Comparison of ENCODE assay signal across 27 cellular contexts in the genomic region with DNA sequence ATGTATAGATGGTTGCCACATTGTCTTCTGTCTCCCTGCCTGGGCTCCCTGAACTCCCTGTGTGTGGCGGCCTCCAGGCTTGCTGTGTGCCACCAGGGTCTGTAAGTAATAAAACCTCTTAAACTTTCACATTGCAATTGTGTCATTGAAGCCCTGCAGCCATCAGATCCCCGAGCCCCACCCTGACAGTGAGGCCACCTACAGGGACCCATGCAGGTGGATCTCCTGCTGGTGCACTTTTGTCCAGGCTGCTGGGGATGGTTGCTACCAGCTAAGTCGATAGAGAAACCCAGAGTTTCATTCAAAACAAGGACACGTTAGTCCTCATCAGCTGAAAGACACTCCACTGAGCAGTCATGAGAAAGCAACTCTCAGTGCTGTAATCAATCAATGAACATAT.
DNase-seq lines count a peak whose midpoint lies in the region; ATAC-seq and TF ChIP-seq lines count a peak whose summit lies in the region.
"Had no signal": no experiment of that assay in that cellular context is flagged by ENCODE, and none has a peak within 500 bp of the region (broad histone marks: within the 10 kb centered on the region; RNA-seq: fewer than 3 reads in every experiment).

No MANE protein-coding gene starts in this region.

- peak overlapping the region in 3 of 5 experiments; percentile 18 to 56 (median 19) for H3K27ac Mint-ChIP-seq in brain
- no peak overlapping the region for H3K27ac Mint-ChIP-seq in CD8-positive, alpha-beta T cell
- H3K27ac Mint-ChIP-seq: IgD-negative memory B cell had no signal

- H2AK5ac ChIP-seq in mesendoderm (ENCODE audit: low read length): no peak overlapping the region

- no peak overlapping the region for H4K5ac ChIP-seq in mesendoderm (ENCODE audit: low read length)

- H2BK5ac ChIP-seq in mesendoderm (ENCODE audit: low read length): no peak overlapping the region

- no peak overlapping the region for H3K27ac ChIP-seq in mesendoderm (ENCODE audit: low read depth, low read length)
- H3K27ac ChIP-seq in CD8-positive, alpha-beta T cell (ENCODE audit: low read depth, low read length): no peak overlapping the region
- H3K27ac ChIP-seq: 22Rv1, HL-60, KMS-11, RWPE1 had no signal

- no peaks in the 10 kb centered on the region for H3K79me2 ChIP-seq in mesendoderm (ENCODE audit: control insufficient read depth, insufficient read depth, low read length)

- peak overlapping the region; percentile 20 for H3K18ac ChIP-seq in mesendoderm (ENCODE audit: low read length)

- H3K4me1 Mint-ChIP-seq in brain: peaks cover 63% of the 10 kb centered on the region
- H3K4me1 Mint-ChIP-seq in CD8-positive, alpha-beta T cell (ENCODE audit: low read depth): peaks cover 12% of the 10 kb centered on the region

- no peak overlapping the region for H3K4me2 ChIP-seq in mesendoderm (ENCODE audit: low read length)
- H3K4me2 ChIP-seq: KMS-11 had no signal

- peaks cover 10% of the 10 kb centered on the region for H3K4me1 ChIP-seq in mesendoderm (ENCODE audit: control insufficient read depth, low read depth, low read length)
- no peaks in the 10 kb centered on the region for H3K4me1 ChIP-seq in CD8-positive, alpha-beta T cell (ENCODE audit: insufficient read depth, low read length)
- H3K4me1 ChIP-seq: BE2C, HAP-1 had no signal

- H3K4me3 Mint-ChIP-seq in brain: no peak overlapping the region
- no peak overlapping the region for H3K4me3 Mint-ChIP-seq in CD8-positive, alpha-beta T cell
- H3K4me3 Mint-ChIP-seq: CD14-positive monocyte, IgD-negative memory B cell had no signal

- no CpG with 5 or more reads among the region's 4 CpGs for WGBS in mesendoderm (ENCODE audit: extremely low coverage, insufficient coverage, low lambda C conversion rate)

- DNase-seq in GM12865 (ENCODE audit: low read depth) (peak; percentile 43), NCI-H345 (lab: John Stamatoyannopoulos, UW) (peak; percentile 46), mesendoderm (no peak), cerebellar nuclear complex (lab: John Stamatoyannopoulos, UW) (no peak), pons (ENCODE audit: low spot score) (no peak)
- DNase-seq in CD8-positive, alpha-beta T cell: no peak
- DNase-seq: BE2C, Calu3, DMS79 treated with DMSO at 0.1 percent for 48 hours, GF-D8, GOT3, NCI-H1048, NCI-H187, NCI-H2081 treated with DMSO at 0.1 percent for 48 hours, NCI-H2171, NCI-H226, NCI-H524 treated with DMSO at 0.1 percent for 48 hours, NCI-H82, SHP77 had no signal

- no peak overlapping the region for H3K4me3 ChIP-seq in GM12865 (ENCODE audit: low read depth, low read length)
- no peak overlapping the region for H3K4me3 ChIP-seq in mesendoderm (ENCODE audit: low read length)
- H3K4me3 ChIP-seq in CD8-positive, alpha-beta T cell (ENCODE audit: low read depth, low read length): no peak overlapping the region
- H3K4me3 ChIP-seq: HAP-1 had no signal

- peak overlapping the region; percentile 22 for H3K56ac ChIP-seq in mesendoderm (ENCODE audit: low read length)

- no peaks in the 10 kb centered on the region for H3K36me3 Mint-ChIP-seq in brain
- H3K36me3 Mint-ChIP-seq in CD8-positive, alpha-beta T cell: no peaks in the 10 kb centered on the region
- H3K36me3 Mint-ChIP-seq: CD14-positive monocyte, IgD-negative memory B cell had no signal

- H3K23ac ChIP-seq in mesendoderm (ENCODE audit: low read length): no peak overlapping the region

- no peaks in the 10 kb centered on the region for H3K27me3 Mint-ChIP-seq in brain
- H3K27me3 Mint-ChIP-seq in CD8-positive, alpha-beta T cell (ENCODE audit: low read depth): no peaks in the 10 kb centered on the region

- no peaks in the 10 kb centered on the region for H3K9me3 ChIP-seq in CD8-positive, alpha-beta T cell (ENCODE audit: low read length)
- H3K9me3 ChIP-seq: BE2C, HAP-1 had no signal

- no peaks in the 10 kb centered on the region for H3K27me3 ChIP-seq in mesendoderm (ENCODE audit: insufficient read depth, low read length, poor library complexity)
- H3K27me3 ChIP-seq in CD8-positive, alpha-beta T cell (ENCODE audit: insufficient read depth, low read length): no peaks in the 10 kb centered on the region
- H3K27me3 ChIP-seq: BE2C had no signal

- peak overlapping the region; percentile 1 for H3K9ac ChIP-seq in mesendoderm (ENCODE audit: low read length)
- H3K9ac ChIP-seq: KMS-11 had no signal

- H4K8ac ChIP-seq in mesendoderm (ENCODE audit: low read depth, low read length): no peak overlapping the region

- POLR2A ChIA-PET in CD8-positive, alpha-beta T cell (lab: Charles Lee): no interaction called here

- H3K9me3 Mint-ChIP-seq in brain: no peaks in the 10 kb centered on the region
- no peaks in the 10 kb centered on the region for H3K9me3 Mint-ChIP-seq in CD8-positive, alpha-beta T cell
- H3K9me3 Mint-ChIP-seq: IgD-negative memory B cell had no signal

- no peak for ATAC-seq in CD8-positive, alpha-beta T cell

- TF ChIP-seq CTCF in GM12865 (IDR thresholded peaks at IDR 0.05; ENCODE audit: insufficient read depth, low read depth, low read length, missing control alignments) (no peak), brain (conservative IDR thresholded peaks at IDR 0.05) (no peak)
- TF ChIP-seq CTCF in CD8-positive, alpha-beta T cell (IDR thresholded peaks at IDR 0.05): no peak

- H3K4ac ChIP-seq in mesendoderm (ENCODE audit: low read depth, low read length): peak overlapping the region; percentile 37

- no peaks in the 10 kb centered on the region for H3K79me1 ChIP-seq in mesendoderm (ENCODE audit: low read length)

- H2BK120ac ChIP-seq in mesendoderm (ENCODE audit: low read depth, low read length): no peak overlapping the region

- H2BK15ac ChIP-seq in mesendoderm (replicated peaks; ENCODE audit: low read depth): no peak overlapping the region

- intact Hi-C loops in CD8-positive, alpha-beta T cell (cut with DNase I, micrococcal nuclease): no loop called here

- H3K36me3 ChIP-seq in mesendoderm (ENCODE audit: control insufficient read depth, insufficient read depth, low read length): no peaks in the 10 kb centered on the region
- H3K36me3 ChIP-seq in CD8-positive, alpha-beta T cell (ENCODE audit: insufficient read depth, low read length): no peaks in the 10 kb centered on the region
- H3K36me3 ChIP-seq: BE2C, HAP-1 had no signal

- CTCF ChIA-PET in CD8-positive, alpha-beta T cell (lab: Charles Lee): no interaction called here

Comparison
In these comparisons a context has a peak if more than half of its experiments do, and no peak if none do; other contexts are left out.
1. DNase-seq: peak in GM12865 (single experiment) and NCI-H345 (single experiment); none in mesendoderm (single experiment), cerebellar nuclear complex (0 of 2), CD8-positive, alpha-beta T cell (0 of 7) and pons (single experiment).